In genomic region chr13:20848203-20848602, GRCh38 we compare ENCODE assay signal across 20 cellular contexts. TPM values are rescaled to one million over a fixed set of nuclear protein-coding genes. Genes with fewer than 3 reads are reported as not detected.
A peak's percentile ranks its signal among the peaks of the same experiment; 100 is the strongest.
DNase-seq lines count a peak whose midpoint lies in the region; ATAC-seq, FAIRE-seq and TF ChIP-seq lines count a peak whose summit lies in the region.
"Had no signal": no experiment of that assay in that cellular context is flagged by ENCODE, and none has a peak within 500 bp of the region (broad histone marks: within the 10 kb centered on the region; RNA-seq: fewer than 3 reads in every experiment).

No MANE protein-coding gene starts in this region.

- DNase-seq in heart right ventricle (no peak), right cardiac atrium (no peak), NCI-H146 treated with DMSO at 0.1 percent for 48 hours (lab: John Stamatoyannopoulos, UW; ENCODE audit: unreplicated experiment) (peak; percentile 32), GM12878 (ENCODE audit: low read depth, low spot score) (no peak), gastrocnemius medialis (no peak), Peyer's patch (no peak)
- DNase-seq: AML-193, DMS79, Kasumi-1, MM.1S, NCI-H1092, NCI-H1694, NCI-H2227 treated with DMSO at 0.1 percent for 48 hours, RPMI8226, SJCRH30 had no signal

- H2AFZ ChIP-seq in GM12878 (ENCODE audit: control insufficient read depth, low read depth, low read length) = no peak overlapping the region

- no peak for TF ChIP-seq CTCF in heart right ventricle (IDR thresholded peaks at IDR 0.05)
- TF ChIP-seq CTCF in GM12878 (IDR thresholded peaks at IDR 0.05 in 2 of 3, conservative IDR thresholded peaks at IDR 0.05 in 1 of 3; ENCODE audit: control insufficient read depth in 2 of 3, extremely low read depth in 1 of 3, insufficient read depth in 1 of 3, low read depth in 3 of 3, low read length in 3 of 3) = no peak
- no peak for TF ChIP-seq CTCF in gastrocnemius medialis (IDR thresholded peaks at IDR 0.05 in 4 of 5, conservative IDR thresholded peaks at IDR 0.05 in 1 of 5)
- no peak for TF ChIP-seq CTCF in Peyer's patch (IDR thresholded peaks at IDR 0.05)

- H3K27me3 ChIP-seq in heart right ventricle (no peaks in the 10 kb centered on the region), right cardiac atrium (ENCODE audit: control insufficient read depth, insufficient read depth) (no peaks in the 10 kb centered on the region), GM12878 (replicated peaks in 1 of 2; ENCODE audit: control insufficient read depth in 2 of 2, insufficient read depth in 2 of 2, low read length in 1 of 2) (no peaks in the 10 kb centered on the region), gastrocnemius medialis (no peaks in the 10 kb centered on the region), Peyer's patch (no peaks in the 10 kb centered on the region)
- H3K27me3 ChIP-seq: SJCRH30 had no signal

- H3K36me3 ChIP-seq in heart right ventricle (peaks cover 0 to 5% (median 0%) of the 10 kb centered on the region in 9 donors), GM12878 (ENCODE audit: control insufficient read depth in 2 of 2, insufficient read depth in 2 of 2, low read length in 1 of 2) (peaks cover 1 to 4% of the 10 kb centered on the region in 2 experiments; a peak in 2 of 4 replicates), gastrocnemius medialis (no peaks in the 10 kb centered on the region), Peyer's patch (no peaks in the 10 kb centered on the region)
- H3K36me3 ChIP-seq: HAP-1 had no signal

- H3K27ac ChIP-seq in heart right ventricle (peak overlapping the region; percentile 9 to 72 (median 53)), right cardiac atrium (ENCODE audit: low read length) (no peak overlapping the region), GM12878 (ENCODE audit: control insufficient read depth, insufficient read depth) (no peak overlapping the region), gastrocnemius medialis (peak overlapping the region; percentile 46 to 74 (median 52)), Peyer's patch (no peak overlapping the region)
- H3K27ac ChIP-seq: C4-2B, HL-60, SJCRH30 had no signal

- in situ Hi-C loops in GM12878 (cut with MboI) = loop anchor here (25.0 kb wide), 1 partner anchor 661 kb away; the partner anchor contains the start of gene GJB2
- in situ Hi-C loops in gastrocnemius medialis (cut with MboI; ENCODE audit: low sequenced_read_pairs in 4 of 4) = no loop called here

- H3K79me2 ChIP-seq in GM12878 (ENCODE audit: control insufficient read depth, insufficient read depth, low read length) = no peaks in the 10 kb centered on the region

- H3K9me3 ChIP-seq in heart right ventricle (no peaks in the 10 kb centered on the region), right cardiac atrium (ENCODE audit: control insufficient read depth, low read length) (no peaks in the 10 kb centered on the region), GM12878 (replicated peaks; ENCODE audit: control insufficient read depth, insufficient read depth, low read length) (no peaks in the 10 kb centered on the region), gastrocnemius medialis (no peaks in the 10 kb centered on the region), Peyer's patch (no peaks in the 10 kb centered on the region)
- H3K9me3 ChIP-seq: HAP-1, SJCRH30 had no signal

- TF ChIP-seq RAD21 in GM12878 (IDR thresholded peaks at IDR 0.05; ENCODE audit: insufficient read depth, low read depth, low read length) = no peak

- RAD21 ChIA-PET in GM12878 (lab: Charles Lee; ENCODE audit: unreplicated experiment) = interaction anchor here (0.8 to 1.5 kb wide), 2 partner anchors 11 to 77 kb away, joined by 3 to 4 read pairs; no protein-coding TSS in a partner anchor

- TF ChIP-seq POLR2A in GM12878 (IDR thresholded peaks at IDR 0.05; ENCODE audit: low read depth, low read length) (no peak), gastrocnemius medialis (IDR thresholded peaks at IDR 0.05) (no peak), Peyer's patch (IDR thresholded peaks at IDR 0.05) (no peak)

- ATAC-seq in heart right ventricle (no peak), right cardiac atrium (no peak), GM12878 (peak; percentile 40; the same call in 1 of the 3 replicates), gastrocnemius medialis (no peak), GM21447 (IDR thresholded peaks at IDR 0.05; ENCODE audit: unreplicated experiment) (no peak), HG03108 (IDR thresholded peaks at IDR 0.05; ENCODE audit: unreplicated experiment) (no peak)

- intact Hi-C loops in heart right ventricle (cut with DNase I) (no loop called here), right cardiac atrium (cut with DNase I) (no loop called here), GM12878 (cut with micrococcal nuclease; ENCODE audit: unreplicated experiment) (no loop called here), gastrocnemius medialis (cut with DNase I; ENCODE audit: low total_unique reads) (no loop called here)

- TF ChIP-seq EP300 in GM12878 (IDR thresholded peaks at IDR 0.05; ENCODE audit: borderline replicate concordance in 1 of 2, control insufficient read depth in 1 of 2, low read depth in 2 of 2, low read length in 2 of 2) = no peak

- CTCF ChIA-PET in GM12878 (lab: Yijun Ruan, JAX) = interaction anchor here (0.6 to 2.2 kb wide), 7 partner anchors 8 to 354 kb away, joined by 3 to 13 read pairs (median 4); no protein-coding TSS in a partner anchor

- POLR2A ChIA-PET in GM12878 (lab: Charles Lee) = no interaction called here

- no TSS peak for BruUV-seq in GM12878 (replicated peaks; lab: Mats Ljungman, UMichigan)

- no peak overlapping the region for H3K9ac ChIP-seq in GM12878 (ENCODE audit: control insufficient read depth, insufficient read depth, low read length)

- H3K4me2 ChIP-seq in GM12878 (ENCODE audit: control insufficient read depth, insufficient read depth) = no peak overlapping the region

- H3K4me1 ChIP-seq in heart right ventricle (peaks cover 0 to 52% (median 19%) of the 10 kb centered on the region in 9 donors), right cardiac atrium (ENCODE audit: control insufficient read depth, insufficient read depth, low read length) (peaks cover 3% of the 10 kb centered on the region), GM12878 (ENCODE audit: control insufficient read depth, insufficient read depth, low read length) (no peaks in the 10 kb centered on the region), gastrocnemius medialis (peaks cover 36% of the 10 kb centered on the region in 2 donors), Peyer's patch (peaks cover 0 to 5% (median 0%) of the 10 kb centered on the region in 4 donors)

- H3K4me3 ChIP-seq in heart right ventricle = peak overlapping the region in 1 of 10 donors; percentile 36
- no peak overlapping the region for H3K4me3 ChIP-seq in right cardiac atrium (ENCODE audit: low read length)
- no peak overlapping the region for H3K4me3 ChIP-seq in GM12878
- no peak overlapping the region for H3K4me3 ChIP-seq in gastrocnemius medialis
- H3K4me3 ChIP-seq in Peyer's patch = no peak overlapping the region
- H3K4me3 ChIP-seq: HAP-1, SJCRH30 had no signal

- FAIRE-seq in GM12878 (lab: Jason Lieb, UNC) = no peak

- H4K20me1 ChIP-seq in GM12878 (ENCODE audit: control insufficient read depth, insufficient read depth) = no peaks in the 10 kb centered on the region

- SMC1A ChIA-PET in GM12878 (lab: Charles Lee; ENCODE audit: uncharacterized antibody, unreplicated experiment) = interaction anchor here (0.7 to 1.7 kb wide), 6 partner anchors 13 to 356 kb away, joined by 3 to 5 read pairs (median 4); no protein-coding TSS in a partner anchor

TF ChIP-seq in GM12878, 131 proteins besides CTCF, POLR2A, EP300 and RAD21 (continues in another document):
- TF ChIP-seq SUZ12 (IDR thresholded peaks at IDR 0.05; ENCODE audit: unreplicated experiment) (no peak), ATF3 (IDR thresholded peaks at IDR 0.05; ENCODE audit: borderline replicate concordance, extremely low read depth, low read depth, low read length) (no peak)

RNA-seq across cellular contexts. Expression of gene XPO4, which starts 54.3 kb away (rescaled TPM):
- 10 to 100 TPM; 13.6 to 68.1 (median 38.7) TPM for total RNA-seq in heart right ventricle
- 1 to 10 TPM; 3.5 to 5.7 TPM for polyA plus RNA-seq in heart right ventricle
- 10 to 100 TPM in 3 of 4 donors, 1 to 10 TPM in 1; 9.3 to 13.8 (median 10.5) TPM for total RNA-seq in right cardiac atrium
- polyA plus RNA-seq in right cardiac atrium = 2.9 TPM
- 63.1 and 76.3 TPM in 2 replicates for total RNA-seq in GM12878 (2013; cell fraction: nucleolus; rRNA removed)
- total RNA-seq in GM12878 (2014; rRNA removed) = 24.9 and 28.9 TPM in 2 replicates
- total RNA-seq in GM12878 (2014; rRNA removed; fragmentation: Illumina TruSeq; extraction: Trizol) = 23.3 and 23.9 TPM in 2 replicates
- 20.0 and 20.8 TPM in 2 replicates for total RNA-seq in GM12878 (2021)
- polyA plus RNA-seq in GM12878 (2011; ENCODE audit: low read depth) = 6.3 TPM
- 23.3 and 30.3 TPM in 2 replicates for polyA plus RNA-seq in GM12878 (2011; rRNA removed)
- 9.0 and 10.3 TPM in 2 replicates for polyA plus RNA-seq in GM12878 (2011; cell fraction: cytosol; rRNA removed)
- polyA plus RNA-seq in GM12878 (2011; cell fraction: nucleus; rRNA removed) = 19.2 and 22.5 TPM in 2 replicates
- 6.4 and 7.4 TPM in 2 replicates for polyA plus RNA-seq in GM12878 (2012)
- polyA plus RNA-seq in GM12878 (2014; fragmentation: Illumina TruSeq; extraction: Trizol) = 19.4 and 23.8 TPM in 2 replicates
- polyA plus RNA-seq in GM12878 (2014; fragmentation: Nextera tagmentation; extraction: Ambion mirVana) = 1 to 10 TPM; 3.6 to 5.3 TPM
- polyA plus RNA-seq in GM12878 (2014; rRNA removed) = 12.5 and 14.6 TPM in 2 replicates
- 10 to 100 TPM; 14.6 to 17.4 TPM for polyA plus RNA-seq in GM12878 (2016; fragmentation: Nextera tagmentation; extraction: Ambion mirVana)
- 33.0 and 42.9 TPM in 2 replicates for polyA minus RNA-seq in GM12878 (2011; rRNA and poly(A)+ RNA removed)
- 13.9 and 16.9 TPM in 2 replicates for polyA minus RNA-seq in GM12878 (2011; cell fraction: cytosol; rRNA and poly(A)+ RNA removed)
- 16.7 and 20.5 TPM in 2 replicates for polyA minus RNA-seq in GM12878 (2011; cell fraction: nucleus; rRNA and poly(A)+ RNA removed)
- 10 to 100 TPM; 10.0 to 18.7 (median 14.7) TPM for total RNA-seq in gastrocnemius medialis
- 10 to 100 TPM in 3 of 4 donors, 1 to 10 TPM in 1; 9.5 to 26.4 (median 15.7) TPM for total RNA-seq in Peyer's patch

Comparison
In these comparisons a context has a peak if more than half of its experiments do, and no peak if none do; other contexts are left out.
1. H3K27ac ChIP-seq: peak in heart right ventricle (10 of 10) and gastrocnemius medialis (4 of 4); none in right cardiac atrium (single experiment), GM12878 (single experiment) and Peyer's patch (0 of 4).